Comparison of ENCODE assay signal across 23 cellular contexts in the genomic region with DNA sequence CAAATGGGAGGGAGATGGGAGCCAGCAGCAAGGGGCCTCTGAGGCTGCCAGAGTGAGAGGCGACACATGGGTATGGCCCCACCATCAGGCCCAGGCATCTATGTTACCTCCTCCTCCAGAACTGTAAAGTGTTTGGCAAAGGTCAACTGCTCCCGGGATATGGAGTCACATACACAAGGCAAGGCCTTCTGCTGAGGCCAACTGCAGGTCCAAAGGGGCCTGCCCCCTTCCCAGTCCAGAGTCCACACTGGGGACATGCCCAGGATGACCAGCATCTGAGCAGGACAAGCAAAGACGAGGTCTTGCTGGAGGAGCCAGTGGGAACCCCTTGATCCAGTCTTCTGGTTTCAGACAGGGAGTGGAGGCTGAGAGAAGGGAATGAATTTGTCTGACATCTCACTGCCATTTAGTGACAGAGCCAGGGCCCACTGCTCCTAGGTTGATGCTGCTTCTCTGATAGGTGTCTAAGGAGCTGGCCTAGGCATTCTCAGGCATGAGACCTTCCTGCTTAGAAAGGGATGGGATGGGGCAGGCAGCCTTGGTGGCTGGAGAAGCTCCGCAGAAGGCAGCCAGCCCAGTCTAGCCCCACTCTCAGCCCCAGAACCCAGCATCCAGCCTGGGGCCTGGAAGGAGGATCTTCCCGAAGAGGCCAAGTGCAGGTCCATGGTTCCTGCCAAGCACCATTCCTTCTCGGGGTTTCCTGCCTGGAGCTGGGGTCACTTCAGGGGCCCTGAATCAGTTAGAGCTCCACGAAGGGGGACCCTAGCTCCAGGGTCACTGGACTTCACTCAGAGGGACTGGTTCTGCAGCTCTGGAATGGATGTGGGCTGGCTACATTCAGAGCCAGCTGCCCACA. TPM values are rescaled to one million over a fixed set of nuclear protein-coding genes. Genes with fewer than 3 reads are reported as not detected.
DNase-seq lines count a peak whose midpoint lies in the region; ATAC-seq, FAIRE-seq and TF ChIP-seq lines count a peak whose summit lies in the region.
"Had no signal": no experiment of that assay in that cellular context is flagged by ENCODE, and none has a peak within 500 bp of the region (broad histone marks: within the 10 kb centered on the region; RNA-seq: fewer than 3 reads in every experiment).

No MANE protein-coding gene starts in this region.

- H3K9ac ChIP-seq in kidney (ENCODE audit: low read length in 2 of 2) = no peak overlapping the region
- no peak overlapping the region for H3K9ac ChIP-seq in liver (ENCODE audit: low read depth in 1 of 2, low read length in 2 of 2)

- ATAC-seq in right cardiac atrium = no peak
- no peak for ATAC-seq in left cardiac atrium
- ATAC-seq in HG03342 (IDR thresholded peaks at IDR 0.05; ENCODE audit: unreplicated experiment) = no peak
- no peak for ATAC-seq in HG03139 (IDR thresholded peaks at IDR 0.05; ENCODE audit: unreplicated experiment)
- ATAC-seq: A549; CD8-positive, alpha-beta T cell; GM12878 had no signal

- intact Hi-C loops in right cardiac atrium (cut with DNase I) = no loop called here
- intact Hi-C loops in left cardiac atrium (cut with DNase I) = no loop called here
- intact Hi-C loops in kidney (cut with DNase I) = no loop called here

- no peaks in the 10 kb centered on the region for H3K27me3 ChIP-seq in right cardiac atrium (ENCODE audit: control insufficient read depth, insufficient read depth)
- no peaks in the 10 kb centered on the region for H3K27me3 ChIP-seq in liver (ENCODE audit: control insufficient read depth in 4 of 4, insufficient read depth in 4 of 4, low read length in 3 of 4)
- H3K27me3 ChIP-seq: BE2C had no signal

- no peak for TF ChIP-seq RAD21 in liver (IDR thresholded peaks at IDR 0.05)

- no peaks in the 10 kb centered on the region for H3K4me1 ChIP-seq in right cardiac atrium (ENCODE audit: control insufficient read depth, insufficient read depth, low read length)
- H3K4me1 ChIP-seq in kidney (ENCODE audit: control insufficient read depth in 1 of 2, insufficient read depth in 1 of 2, low read depth in 1 of 2, low read length in 2 of 2) = peaks cover 0 to 8% of the 10 kb centered on the region in 2 donors
- H3K4me1 ChIP-seq in liver (ENCODE audit: control insufficient read depth in 4 of 4, insufficient read depth in 4 of 4, low read length in 3 of 4) = no peaks in the 10 kb centered on the region
- H3K4me1 ChIP-seq: A549, BE2C, Caco-2 had no signal

- H3K36me3 ChIP-seq in kidney (ENCODE audit: control insufficient read depth in 1 of 2, insufficient read depth in 2 of 2, low read length in 2 of 2) (no peaks in the 10 kb centered on the region), liver (ENCODE audit: control insufficient read depth in 4 of 4, insufficient read depth in 3 of 4, low read depth in 1 of 4, low read length in 3 of 4) (peaks cover 0 to 31% (median 11%) of the 10 kb centered on the region in 4 donors)
- H3K36me3 ChIP-seq: BE2C had no signal

- no peak overlapping the region for H3K4me3 ChIP-seq in right cardiac atrium (ENCODE audit: low read length)
- H3K4me3 ChIP-seq in kidney (ENCODE audit: low read length in 2 of 2) = no peak overlapping the region
- H3K4me3 ChIP-seq in liver (ENCODE audit: low read depth in 1 of 3, low read length in 3 of 3) = no peak overlapping the region
- H3K4me3 ChIP-seq: A549, GM12878 had no signal

- H3K27ac ChIP-seq in right cardiac atrium (ENCODE audit: low read length) (no peak overlapping the region), kidney (ENCODE audit: low read depth in 2 of 2, low read length in 2 of 2) (no peak overlapping the region), liver (ENCODE audit: low read depth in 1 of 2, low read length in 2 of 2) (no peak overlapping the region)
- H3K27ac ChIP-seq: A549, C4-2B had no signal

- no peak for FAIRE-seq in kidney (lab: Jason Lieb, UNC)
- FAIRE-seq: A549, GM12878 had no signal

- DNase-seq in right cardiac atrium (peak in 2 of 3 donors; percentile 17), left cardiac atrium (no peak), kidney (peak; percentile 40), GOT3 (lab: John Stamatoyannopoulos, UW) (no peak)
- DNase-seq: 8988T; ACHN; AML-193; BE2C; Caco-2; CD4-positive, CD25-positive, alpha-beta regulatory T cell; CD8-positive, alpha-beta T cell; DMS79; EL; GDM1; H9; HFFc6 had no signal

- TF ChIP-seq CTCF in kidney (IDR thresholded peaks at IDR 0.05; ENCODE audit: borderline replicate concordance, extremely low read depth, insufficient read depth) = no peak
- TF ChIP-seq CTCF in liver (IDR thresholded peaks at IDR 0.05; ENCODE audit: low read depth, low read length, missing input control) = no peak

- WGBS in right cardiac atrium = 90% methylated on average over 7 of the region's 7 CpGs
- WGBS in liver = 81% methylated on average over 7 of the region's 7 CpGs

- H3K9me3 ChIP-seq in right cardiac atrium (ENCODE audit: control insufficient read depth, low read length) (no peaks in the 10 kb centered on the region), kidney (ENCODE audit: control insufficient read depth in 1 of 2, low read length in 2 of 2) (no peaks in the 10 kb centered on the region), liver (ENCODE audit: control insufficient read depth in 4 of 4, low read length in 3 of 4) (no peaks in the 10 kb centered on the region)
- H3K9me3 ChIP-seq: A549, BE2C, Caco-2 had no signal

TF ChIP-seq in liver, 16 proteins besides CTCF, POLR2A, EP300 and RAD21:
- TF ChIP-seq, protein P1, sequence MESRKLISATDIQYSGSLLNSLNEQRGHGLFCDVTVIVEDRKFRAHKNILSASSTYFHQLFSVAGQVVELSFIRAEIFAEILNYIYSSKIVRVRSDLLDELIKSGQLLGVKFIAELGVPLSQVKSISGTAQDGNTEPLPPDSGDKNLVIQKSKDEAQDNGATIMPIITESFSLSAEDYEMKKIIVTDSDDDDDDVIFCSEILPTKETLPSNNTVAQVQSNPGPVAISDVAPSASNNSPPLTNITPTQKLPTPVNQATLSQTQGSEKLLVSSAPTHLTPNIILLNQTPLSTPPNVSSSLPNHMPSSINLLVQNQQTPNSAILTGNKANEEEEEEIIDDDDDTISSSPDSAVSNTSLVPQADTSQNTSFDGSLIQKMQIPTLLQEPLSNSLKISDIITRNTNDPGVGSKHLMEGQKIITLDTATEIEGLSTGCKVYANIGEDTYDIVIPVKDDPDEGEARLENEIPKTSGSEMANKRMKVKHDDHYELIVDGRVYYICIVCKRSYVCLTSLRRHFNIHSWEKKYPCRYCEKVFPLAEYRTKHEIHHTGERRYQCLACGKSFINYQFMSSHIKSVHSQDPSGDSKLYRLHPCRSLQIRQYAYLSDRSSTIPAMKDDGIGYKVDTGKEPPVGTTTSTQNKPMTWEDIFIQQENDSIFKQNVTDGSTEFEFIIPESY (IDR thresholded peaks at IDR 0.05) = no peak
- peak; percentile 18 to 21 for TF ChIP-seq HNF4A (conservative IDR thresholded peaks at IDR 0.05)
TF ChIP-seq in liver: peak in this region for 1.

RNA-seq across cellular contexts. Expression of gene EMX1, which starts 26.4 kb away (rescaled TPM):
- not detected for total RNA-seq in right cardiac atrium
- polyA plus RNA-seq in right cardiac atrium = 0.18 TPM
- total RNA-seq in left cardiac atrium = not detected
- 19.6 TPM for total RNA-seq in kidney
- polyA plus RNA-seq in kidney (ENCODE audit: insufficient read depth, low read depth, low replicate concordance) = 132 TPM
- under 1 TPM in 1 of 2 donors, not detected in 1; 0.08 TPM for total RNA-seq in liver
- polyA plus RNA-seq in liver = under 1 TPM; 0.06 to 0.18 TPM
- total RNA-seq: CD4-positive, CD25-positive, alpha-beta regulatory T cell; CD8-positive, alpha-beta T cell; H4; HFFc6 had no signal
- polyA plus RNA-seq: CD4-positive, CD25-positive, alpha-beta regulatory T cell had no signal

RNA-seq across cellular contexts. Expression of gene SPR, which starts 56.6 kb away (rescaled TPM):
- total RNA-seq in right cardiac atrium (10 to 100 TPM; 35.9 to 56.3 (median 44.3) TPM), left cardiac atrium (10 to 100 TPM; 29.2 to 47.7 TPM), kidney (29.9 TPM), liver (10 to 100 TPM; 13.6 to 56.3 TPM)
- polyA plus RNA-seq in right cardiac atrium (50.3 TPM), kidney (ENCODE audit: insufficient read depth, low read depth, low replicate concordance) (102 TPM), liver (10 to 100 TPM; 49.9 to 60.8 TPM)
- total RNA-seq: CD4-positive, CD25-positive, alpha-beta regulatory T cell; CD8-positive, alpha-beta T cell had no signal

Comparison
In these comparisons a context has a peak if more than half of its experiments do, and no peak if none do; other contexts are left out.
1. DNase-seq: peak in right cardiac atrium (2 of 3) and kidney (single experiment); none in left cardiac atrium (single experiment) and GOT3 (single experiment).
2. RNA of gene EMX1, which starts 26.4 kb away (total RNA-seq): 19.6 TPM in kidney (single experiment); not detected in left cardiac atrium, not detected in right cardiac atrium and 0.08 TPM in liver; every median in the first group is over 10 times any median in the second.